Comparison of ENCODE assay signal across 8 cellular contexts in the genomic region with DNA sequence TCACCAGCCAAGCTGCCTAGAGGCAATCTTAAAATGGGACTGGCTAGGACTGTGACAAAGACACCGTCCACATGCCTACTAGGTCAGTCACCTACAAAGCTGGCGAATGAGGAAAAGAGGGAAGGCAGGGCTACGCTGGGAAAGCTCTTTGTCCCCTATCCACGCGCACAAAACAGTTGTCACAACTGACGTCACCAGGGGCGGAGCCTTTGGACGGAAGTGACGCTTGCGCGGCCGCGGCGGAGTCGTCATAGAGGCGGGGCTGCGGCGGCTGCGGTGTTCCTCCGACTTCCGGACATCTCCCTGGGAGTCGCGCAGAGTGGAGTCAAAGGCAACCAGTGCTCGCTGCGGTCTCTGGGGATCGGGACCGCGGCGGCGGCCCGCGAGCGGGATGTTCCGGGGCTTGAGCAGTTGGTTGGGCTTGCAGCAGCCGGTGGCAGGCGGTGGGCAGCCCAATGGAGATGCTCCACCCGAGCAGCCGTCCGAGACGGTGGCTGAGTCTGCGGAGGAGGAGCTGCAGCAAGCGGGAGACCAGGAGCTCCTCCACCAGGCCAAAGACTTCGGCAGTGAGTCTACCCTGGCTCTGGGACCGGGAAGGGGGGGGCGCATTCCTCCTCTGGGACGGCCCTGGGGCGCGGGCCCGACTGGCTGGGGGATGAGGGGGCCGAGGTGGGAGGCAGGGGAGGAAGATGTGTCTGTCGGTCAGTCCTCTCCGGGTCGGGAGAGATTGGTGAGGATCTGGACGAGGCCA. TPM values are rescaled to one million over a fixed set of nuclear protein-coding genes. Genes with fewer than 3 reads are reported as not detected.
A peak's percentile ranks its signal among the peaks of the same experiment; 100 is the strongest.
DNase-seq lines count a peak whose midpoint lies in the region; ATAC-seq, FAIRE-seq and TF ChIP-seq lines count a peak whose summit lies in the region.

A gene with protein sequence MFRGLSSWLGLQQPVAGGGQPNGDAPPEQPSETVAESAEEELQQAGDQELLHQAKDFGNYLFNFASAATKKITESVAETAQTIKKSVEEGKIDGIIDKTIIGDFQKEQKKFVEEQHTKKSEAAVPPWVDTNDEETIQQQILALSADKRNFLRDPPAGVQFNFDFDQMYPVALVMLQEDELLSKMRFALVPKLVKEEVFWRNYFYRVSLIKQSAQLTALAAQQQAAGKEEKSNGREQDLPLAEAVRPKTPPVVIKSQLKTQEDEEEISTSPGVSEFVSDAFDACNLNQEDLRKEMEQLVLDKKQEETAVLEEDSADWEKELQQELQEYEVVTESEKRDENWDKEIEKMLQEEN (plus strand): TSS at position 279 of the 751 bp plus-strand sequence. CDS start 113 bp downstream, at position 392.

- H3K27me3 ChIP-seq in pancreas (no peaks in the 10 kb centered on the region), tibial artery (no peaks in the 10 kb centered on the region)

- intact Hi-C loops in Right ventricle myocardium superior (cut with DNase I): no loop called here
- intact Hi-C loops in pancreas (cut with DNase I): no loop called here
- intact Hi-C loops in tibial artery (cut with DNase I; ENCODE audit: low total_unique reads): loop anchor here (2.0 to 10.0 kb wide), 2 partner anchors 67 to 155 kb away; a partner anchor contains a TSS

- FAIRE-seq in pancreas (lab: Jason Lieb, UNC): peak; percentile 93

- H3K27ac ChIP-seq in pancreas (peak within 1 kb of the TSS; percentile 87 to 97 (median 88)), tibial artery (peak within 1 kb of the TSS; percentile 89 to 95)

- no peaks in the 10 kb centered on the region for H3K27me3 Mint-ChIP-seq in activated naive CD8-positive, alpha-beta T cell treated with anti-CD3 and anti-CD28 coated beads, Interleukin-2, amount 50 U/mL, for 24 hours

- H3K4me3 ChIP-seq in GM12865 (ENCODE audit: low read depth, low read length): peak within 1 kb of the TSS; percentile 91
- peak within 1 kb of the TSS; percentile 40 to 78 (median 72) for H3K4me3 ChIP-seq in pancreas
- H3K4me3 ChIP-seq in tibial artery: peak within 1 kb of the TSS; percentile 68 to 73

- H3K4me1 Mint-ChIP-seq in activated naive CD8-positive, alpha-beta T cell treated with anti-CD3 and anti-CD28 coated beads, Interleukin-2, amount 50 U/mL, for 24 hours: peaks cover 25% of the 10 kb centered on the region

- H3K9me3 ChIP-seq in pancreas (no peaks in the 10 kb centered on the region), tibial artery (no peaks in the 10 kb centered on the region)

- peaks cover 0 to 23% (median 0%) of the 10 kb centered on the region in 3 donors for H3K4me1 ChIP-seq in pancreas
- H3K4me1 ChIP-seq in tibial artery: peaks cover 0 to 24% (median 10%) of the 10 kb centered on the region in 4 donors

- peaks cover 6% of the 10 kb centered on the region for H3K36me3 Mint-ChIP-seq in activated naive CD8-positive, alpha-beta T cell treated with anti-CD3 and anti-CD28 coated beads, Interleukin-2, amount 50 U/mL, for 24 hours (ENCODE audit: low read depth)

- DNase-seq in GM12865 (ENCODE audit: low read depth): peak; percentile 91
- DNase-seq in NCI-H1417 treated with DMSO at 0.1 percent for 48 hours (lab: John Stamatoyannopoulos, UW): peak; percentile 93
- DNase-seq in SW480 (ENCODE audit: low spot score): peak; percentile 95
- DNase-seq in activated naive CD8-positive, alpha-beta T cell treated with anti-CD3 and anti-CD28 coated beads, Interleukin-2, amount 50 U/mL, for 24 hours: peak; percentile 91
- DNase-seq in Right ventricle myocardium superior: peak; percentile 95
- DNase-seq in pancreas: peak; percentile 92 to 100 (median 99)
- peak; percentile 92 to 97 for DNase-seq in tibial artery

- H3K36me3 ChIP-seq in pancreas: no peaks in the 10 kb centered on the region
- H3K36me3 ChIP-seq in tibial artery: no peaks in the 10 kb centered on the region

- 0 to 1% methylated on average over 53 to 54 of the region's 54 CpGs for WGBS in pancreas, 2 donors

- no peak for TF ChIP-seq CTCF in GM12865 (IDR thresholded peaks at IDR 0.05; ENCODE audit: insufficient read depth, low read depth, low read length, missing control alignments)
- no peak for TF ChIP-seq CTCF in pancreas (IDR thresholded peaks at IDR 0.05)
- TF ChIP-seq CTCF in tibial artery (IDR thresholded peaks at IDR 0.05): no peak

- H3K27ac Mint-ChIP-seq in activated naive CD8-positive, alpha-beta T cell treated with anti-CD3 and anti-CD28 coated beads, Interleukin-2, amount 50 U/mL, for 24 hours: peak within 1 kb of the TSS; percentile 91

- ATAC-seq in HG02763 (IDR thresholded peaks at IDR 0.05; ENCODE audit: unreplicated experiment) (peak; percentile 99), Right ventricle myocardium superior (ENCODE audit: poor library complexity) (peak; percentile 99), pancreas (peak; percentile 97 to 99 (median 98))
- peak; percentile 98 for ATAC-seq in activated naive CD8-positive, alpha-beta T cell treated with anti-CD3 and anti-CD28 coated beads, Interleukin-2, amount 50 U/mL, for 24 hours

- peak within 1 kb of the TSS; percentile 84 for H3K4me3 Mint-ChIP-seq in activated naive CD8-positive, alpha-beta T cell treated with anti-CD3 and anti-CD28 coated beads, Interleukin-2, amount 50 U/mL, for 24 hours

- no peaks in the 10 kb centered on the region for H3K9me3 Mint-ChIP-seq in activated naive CD8-positive, alpha-beta T cell treated with anti-CD3 and anti-CD28 coated beads, Interleukin-2, amount 50 U/mL, for 24 hours

RNA-seq across cellular contexts. Expression of the gene that starts here (rescaled TPM):
- total RNA-seq in Right ventricle myocardium superior (16.0 TPM), pancreas (10 to 100 TPM in 5 of 6 donors, 1 to 10 TPM in 1; 9.1 to 21.5 (median 14.0) TPM)
- 1 to 10 TPM; 6.4 to 9.3 TPM for polyA plus RNA-seq in pancreas

Comparison
In these comparisons a context has a peak if more than half of its experiments do, and no peak if none do; other contexts are left out.
1. Peak in every context shown above with its lines: DNase-seq, ATAC-seq, H3K4me3 ChIP-seq and H3K27ac ChIP-seq.